ENCODE assay signal across 8 cellular contexts in the genomic region with DNA sequence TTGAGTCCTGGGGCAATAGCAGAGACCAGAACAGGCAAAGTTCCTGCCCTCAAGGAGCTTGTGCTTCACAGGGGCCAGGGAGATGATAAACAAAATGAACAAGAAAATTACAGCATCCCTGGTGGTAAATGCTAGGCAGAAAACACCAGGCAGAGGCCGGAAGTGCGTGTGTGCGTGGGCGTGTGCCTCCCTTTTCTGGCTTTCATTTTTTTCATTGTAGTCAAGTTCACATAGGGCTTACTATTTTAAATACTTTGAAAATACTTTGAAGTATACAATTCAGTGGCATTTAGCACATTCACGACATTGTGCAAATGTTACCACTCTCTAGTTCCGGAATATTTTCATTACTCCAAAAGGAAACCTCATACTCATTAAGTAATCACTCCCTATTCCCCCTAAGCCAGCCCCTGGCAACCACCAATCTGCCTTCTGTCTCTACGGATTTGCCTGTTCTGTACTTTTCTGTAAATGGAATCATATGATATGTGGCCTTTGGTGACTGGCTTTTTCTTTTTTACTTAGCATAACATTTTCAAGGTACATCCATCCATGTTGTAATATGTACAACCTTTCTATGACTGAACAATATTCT.
A peak's percentile ranks its signal among the peaks of the same experiment; 100 is the strongest.
DNase-seq lines count a peak whose midpoint lies in the region; ATAC-seq lines count a peak whose summit lies in the region.

No MANE protein-coding gene starts in this region.

- peak; percentile 17 for DNase-seq in HCEC 1CT
- DNase-seq in activated CD8-positive, alpha-beta memory T cell treated with anti-CD3 and anti-CD28 coated beads for 4 hours (ENCODE audit: low read depth in 2 of 2), result peak; percentile 41 to 43
- peak; percentile 61 for DNase-seq in effector CD4-positive, alpha-beta T cell
- DNase-seq in stimulated activated CD4-positive, alpha-beta T cell treated with anti-CD3 and anti-CD28 coated beads, Interleukin-2, amount 100 ng/mL, for 48 hours, result peak; percentile 50 to 51
- DNase-seq in HPDE6-E6E7 (ENCODE audit: extremely low spot score), result no peak
- no peak for DNase-seq in NCI-H2196 treated with DMSO at 0.1 percent for 48 hours (lab: John Stamatoyannopoulos, UW; ENCODE audit: unreplicated experiment)

- no peak for ATAC-seq in HG02973 (IDR thresholded peaks at IDR 0.05; ENCODE audit: unreplicated experiment)
- ATAC-seq in GM21360 (IDR thresholded peaks at IDR 0.05; ENCODE audit: unreplicated experiment), result no peak

Comparison
In these comparisons a context has a peak if more than half of its experiments do, and no peak if none do; other contexts are left out.
1. DNase-seq: peak in HCEC 1CT (single experiment), activated CD8-positive, alpha-beta memory T cell treated with anti-CD3 and anti-CD28 coated beads for 4 hours (2 of 2), effector CD4-positive, alpha-beta T cell (single experiment) and stimulated activated CD4-positive, alpha-beta T cell treated with anti-CD3 and anti-CD28 coated beads, Interleukin-2, amount 100 ng/mL, for 48 hours (2 of 2); none in HPDE6-E6E7 (single experiment) and NCI-H2196 treated with DMSO at 0.1 percent for 48 hours (single experiment).